8 cellular contexts compared by ENCODE assay signal in the genomic region with DNA sequence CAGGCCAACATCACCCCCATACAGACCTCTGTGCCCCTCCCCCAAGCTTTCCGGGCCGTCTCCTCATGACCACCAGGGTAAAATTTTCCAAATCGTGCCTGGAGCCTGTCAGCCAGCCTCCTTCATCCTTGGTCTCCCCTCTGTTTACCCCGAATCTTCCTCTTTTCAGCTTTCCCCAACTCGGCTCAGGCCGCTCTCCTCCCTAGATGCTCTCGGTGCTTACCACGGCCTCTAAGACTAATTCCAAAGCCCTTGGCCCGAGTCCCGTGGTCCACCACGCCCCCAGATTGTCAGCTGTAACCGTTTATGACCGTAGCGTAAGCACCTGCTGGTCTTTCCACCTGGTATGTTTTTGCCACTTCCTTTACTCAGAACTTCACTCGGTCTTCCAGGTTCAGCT. TPM values are rescaled to one million over a fixed set of nuclear protein-coding genes. Genes with fewer than 3 reads are reported as not detected.
DNase-seq lines count a peak whose midpoint lies in the region; ATAC-seq and TF ChIP-seq lines count a peak whose summit lies in the region.

No MANE protein-coding gene starts in this region.

- peaks cover 34% of the 10 kb centered on the region for H3K27me3 Mint-ChIP-seq in activated T-helper 17 cell treated with anti-CD3 and anti-CD28 coated beads, Interleukin-2, amount 50 U/mL, for 72 hours
- H3K27me3 Mint-ChIP-seq in naive thymus-derived CD8-positive, alpha-beta T cell: peaks cover 15 to 51% (median 30%) of the 10 kb centered on the region in 5 donors

- H3K9me3 Mint-ChIP-seq in activated T-helper 17 cell treated with anti-CD3 and anti-CD28 coated beads, Interleukin-2, amount 50 U/mL, for 72 hours: no peaks in the 10 kb centered on the region
- no peaks in the 10 kb centered on the region for H3K9me3 Mint-ChIP-seq in naive thymus-derived CD8-positive, alpha-beta T cell

- no peak overlapping the region for H3K4me3 ChIP-seq in H7 (ENCODE audit: insufficient read depth, low read depth, low read length)

- no peak for ATAC-seq in activated T-helper 17 cell treated with anti-CD3 and anti-CD28 coated beads, Interleukin-2, amount 50 U/mL, for 72 hours (replicated peaks)
- ATAC-seq in naive thymus-derived CD8-positive, alpha-beta T cell: no peak
- ATAC-seq in HG03354 (IDR thresholded peaks at IDR 0.05; ENCODE audit: poor library complexity, severe bottlenecking, unreplicated experiment) (no peak), GM18498 (IDR thresholded peaks at IDR 0.05; ENCODE audit: unreplicated experiment) (no peak)

- peak; percentile 18 for DNase-seq in DMS153 treated with DMSO at 0.1 percent for 48 hours (lab: John Stamatoyannopoulos, UW; ENCODE audit: unreplicated experiment)
- no peak for DNase-seq in DMS153 (lab: John Stamatoyannopoulos, UW)
- DNase-seq in H7: peak; percentile 62
- DNase-seq in naive thymus-derived CD8-positive, alpha-beta T cell: no peak
- DNase-seq in GM10248 (ENCODE audit: extremely low spot score): no peak

- H3K27ac Mint-ChIP-seq in activated T-helper 17 cell treated with anti-CD3 and anti-CD28 coated beads, Interleukin-2, amount 50 U/mL, for 72 hours: no peak overlapping the region
- peak overlapping the region in 2 of 10 donors; percentile 7 to 46 for H3K27ac Mint-ChIP-seq in naive thymus-derived CD8-positive, alpha-beta T cell

- TF ChIP-seq CTCF in GM10248 (IDR thresholded peaks at IDR 0.05; ENCODE audit: control extremely low read depth, extremely low read depth, low read depth, missing control alignments): no peak

- H3K36me3 Mint-ChIP-seq in activated T-helper 17 cell treated with anti-CD3 and anti-CD28 coated beads, Interleukin-2, amount 50 U/mL, for 72 hours (ENCODE audit: low read depth): peaks cover 12% of the 10 kb centered on the region
- no peaks in the 10 kb centered on the region for H3K36me3 Mint-ChIP-seq in naive thymus-derived CD8-positive, alpha-beta T cell

- peaks cover 10% of the 10 kb centered on the region for H3K4me1 Mint-ChIP-seq in activated T-helper 17 cell treated with anti-CD3 and anti-CD28 coated beads, Interleukin-2, amount 50 U/mL, for 72 hours
- H3K4me1 Mint-ChIP-seq in naive thymus-derived CD8-positive, alpha-beta T cell: peaks cover 12 to 31% (median 20%) of the 10 kb centered on the region in 4 donors

- H3K36me3 ChIP-seq in H7 (replicated peaks; ENCODE audit: control insufficient read depth, insufficient read depth, low read length): no peaks in the 10 kb centered on the region

- peaks cover 40% of the 10 kb centered on the region for H3K27me3 ChIP-seq in H7 (ENCODE audit: control insufficient read depth, insufficient read depth, low read length)

- CTCF ChIA-PET in GM10248 (lab: Yijun Ruan, JAX): interaction anchor here (0.9 to 2.3 kb wide), 3 partner anchors 10 to 20 kb away, joined by 3 to 10 read pairs (median 4); no protein-coding TSS in a partner anchor

- peak overlapping the region; percentile 43 for H3K4me3 Mint-ChIP-seq in activated T-helper 17 cell treated with anti-CD3 and anti-CD28 coated beads, Interleukin-2, amount 50 U/mL, for 72 hours
- H3K4me3 Mint-ChIP-seq in naive thymus-derived CD8-positive, alpha-beta T cell: peak overlapping the region; percentile 16 to 83 (median 66)

- POLR2A ChIA-PET in naive thymus-derived CD8-positive, alpha-beta T cell (lab: Charles Lee): no interaction called here
- POLR2A ChIA-PET in GM10248 (lab: Yijun Ruan, JAX): no interaction called here

RNA-seq across cellular contexts. Expression of gene RASL10A, which starts 1.4 kb away (rescaled TPM):
- 4.2 and 5.1 TPM in 2 replicates for total RNA-seq in H7 (2014; rRNA removed; shearing (Covaris generic))
- total RNA-seq in activated T-helper 17 cell treated with anti-CD3 and anti-CD28 coated beads, Interleukin-2, amount 50 U/mL, for 72 hours: under 1 TPM; 0.58 to 0.61 TPM
- total RNA-seq in naive thymus-derived CD8-positive, alpha-beta T cell: 1 to 10 TPM in 1 of 2 experiments, under 1 TPM in 1; 0.49 to 1.3 TPM
- polyA plus RNA-seq in naive thymus-derived CD8-positive, alpha-beta T cell: not detected

RNA-seq across cellular contexts. Expression of gene GAS2L1, which starts 7.6 kb away (rescaled TPM):
- 22.2 and 28.3 TPM in 2 replicates for total RNA-seq in H7 (2014; rRNA removed; shearing (Covaris generic))
- 1 to 10 TPM; 1.9 to 2.9 TPM for total RNA-seq in activated T-helper 17 cell treated with anti-CD3 and anti-CD28 coated beads, Interleukin-2, amount 50 U/mL, for 72 hours
- not detected for total RNA-seq in naive thymus-derived CD8-positive, alpha-beta T cell
- polyA plus RNA-seq in naive thymus-derived CD8-positive, alpha-beta T cell: under 1 TPM in 1 of 3 donors, not detected in 2; 0.54 TPM

RNA-seq across cellular contexts. Expression of gene EWSR1, which starts 46.0 kb away (rescaled TPM):
- total RNA-seq in H7 (2014; rRNA removed; shearing (Covaris generic)): 226 and 229 TPM in 2 replicates
- 100 to 1,000 TPM; 231 to 319 TPM for total RNA-seq in activated T-helper 17 cell treated with anti-CD3 and anti-CD28 coated beads, Interleukin-2, amount 50 U/mL, for 72 hours
- 100 to 1,000 TPM; 290 to 292 TPM for total RNA-seq in naive thymus-derived CD8-positive, alpha-beta T cell
- polyA plus RNA-seq in naive thymus-derived CD8-positive, alpha-beta T cell: 100 to 1,000 TPM; 141 to 215 (median 175) TPM

RNA-seq across cellular contexts. Expression of gene RHBDD3, which starts 46.3 kb away (rescaled TPM):
- 71.6 and 76.3 TPM in 2 replicates for total RNA-seq in H7 (2014; rRNA removed; shearing (Covaris generic))
- 10 to 100 TPM; 19.2 to 36.8 TPM for total RNA-seq in activated T-helper 17 cell treated with anti-CD3 and anti-CD28 coated beads, Interleukin-2, amount 50 U/mL, for 72 hours
- total RNA-seq in naive thymus-derived CD8-positive, alpha-beta T cell: 10 to 100 TPM; 18.7 to 19.2 TPM
- polyA plus RNA-seq in naive thymus-derived CD8-positive, alpha-beta T cell: 10 to 100 TPM in 1 of 3 donors, 1 to 10 TPM in 2; 4.7 to 13.1 (median 4.9) TPM

Comparison
In these comparisons a context has a peak if more than half of its experiments do, and no peak if none do; other contexts are left out.
1. DNase-seq: peak in DMS153 treated with DMSO at 0.1 percent for 48 hours (single experiment) and H7 (single experiment); none in DMS153 (single experiment), naive thymus-derived CD8-positive, alpha-beta T cell (0 of 10) and GM10248 (single experiment).